ENCODE assay signal across 9 cellular contexts in the genomic region with DNA sequence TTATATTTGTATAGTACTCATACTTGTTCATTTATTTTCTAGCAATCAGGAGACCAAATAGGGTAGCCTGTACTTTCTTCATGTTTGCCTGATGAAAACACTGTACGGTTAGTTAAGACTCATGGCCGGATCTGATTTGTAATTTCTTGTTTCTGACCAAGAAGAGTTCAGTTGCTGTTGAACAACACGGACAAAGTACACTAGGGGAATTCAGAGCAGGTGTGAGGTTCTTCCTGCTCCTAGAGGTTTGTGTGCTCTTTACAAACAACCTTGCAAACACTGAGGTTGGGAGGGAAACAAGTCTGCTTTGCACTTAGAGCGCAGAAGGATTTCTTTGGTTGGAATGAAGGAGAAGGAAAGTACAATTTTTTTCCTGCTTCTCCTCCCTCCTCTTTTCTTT.
DNase-seq lines count a peak whose midpoint lies in the region; ATAC-seq and TF ChIP-seq lines count a peak whose summit lies in the region.
"Had no signal": no experiment of that assay in that cellular context is flagged by ENCODE, and none has a peak within 500 bp of the region (broad histone marks: within the 10 kb centered on the region; RNA-seq: fewer than 3 reads in every experiment).

No MANE protein-coding gene starts in this region.

- no peak for TF ChIP-seq POLR2A in ovary (IDR thresholded peaks at IDR 0.05)

- ATAC-seq in GM18520 (IDR thresholded peaks at IDR 0.05; ENCODE audit: unreplicated experiment), result peak; percentile 18

- TF ChIP-seq CTCF in HFFc6 (IDR thresholded peaks at IDR 0.05), result no peak
- no peak for TF ChIP-seq CTCF in LNCaP clone FGC (IDR thresholded peaks at IDR 0.05; ENCODE audit: control insufficient read depth, extremely low read depth, insufficient read depth)
- TF ChIP-seq CTCF in nephron progenitor cell (IDR thresholded peaks at IDR 0.05), result no peak
- no peak for TF ChIP-seq CTCF in ovary (IDR thresholded peaks at IDR 0.05)

- H3K36me3 Mint-ChIP-seq in HFFc6 (ENCODE audit: low read depth) (peaks cover 28% of the 10 kb centered on the region), nephron progenitor cell (ENCODE audit: low read depth) (peaks cover 7% of the 10 kb centered on the region)
- H3K36me3 Mint-ChIP-seq: naive thymus-derived CD4-positive, alpha-beta T cell had no signal

- H3K4me1 Mint-ChIP-seq in HFFc6 (ENCODE audit: low read depth) (peaks cover 100% of the 10 kb centered on the region), nephron progenitor cell (peaks cover 54% of the 10 kb centered on the region)

- H3K9me3 ChIP-seq in ovary, result no peaks in the 10 kb centered on the region

- DNase-seq in HFFc6, result no peak
- DNase-seq in LNCaP clone FGC (ENCODE audit: low read depth), result peak; percentile 77
- DNase-seq in nephron progenitor cell, result no peak
- no peak for DNase-seq in COR-L47 (lab: John Stamatoyannopoulos, UW)
- DNase-seq in SIG-M5 treated with dmso at 0.1 percent for 504 hours (lab: John Stamatoyannopoulos, UW; ENCODE audit: unreplicated experiment), result no peak
- DNase-seq in NCI-H748 treated with DMSO at 0.1 percent for 48 hours (lab: John Stamatoyannopoulos, UW), result no peak
- no peak for DNase-seq in ovary
- DNase-seq: naive thymus-derived CD4-positive, alpha-beta T cell had no signal

- H3K36me3 ChIP-seq in ovary, result no peaks in the 10 kb centered on the region

- 36 to 52% (median 36%) methylated on average over 4 of the region's 4 CpGs for WGBS in ovary, 3 donors

- no peak for TF ChIP-seq EP300 in ovary (IDR thresholded peaks at IDR 0.05)

- no peaks in the 10 kb centered on the region for H3K27me3 ChIP-seq in ovary

- intact Hi-C loops in ovary (cut with DNase I), result loop anchor here in 3 of 4 donors (5.0 to 10.0 kb wide), 2 partner anchors 68 to 1434 kb away; partner anchors contain the start of gene TRIO (in 2 of the 3)

- H3K4me3 Mint-ChIP-seq in HFFc6, result peak overlapping the region; percentile 14; the same call in 1 of the 2 replicates
- H3K4me3 Mint-ChIP-seq in nephron progenitor cell, result no peak overlapping the region

- no peak overlapping the region for H3K27ac ChIP-seq in ovary

- H3K27me3 Mint-ChIP-seq in HFFc6 (ENCODE audit: insufficient read depth) (peaks cover 11% of the 10 kb centered on the region), nephron progenitor cell (ENCODE audit: low read depth, poor library complexity) (no peaks in the 10 kb centered on the region)

- H3K4me3 ChIP-seq in LNCaP clone FGC (ENCODE audit: low read depth, low read length) (no peak overlapping the region), ovary (no peak overlapping the region)

- H3K27ac Mint-ChIP-seq in HFFc6, result peak overlapping the region; percentile 64
- H3K27ac Mint-ChIP-seq in nephron progenitor cell, result peak overlapping the region; percentile 70

- H3K4me1 ChIP-seq in ovary (ENCODE audit: insufficient read depth), result peaks cover 19% of the 10 kb centered on the region

- H3K9me3 Mint-ChIP-seq in HFFc6, result no peaks in the 10 kb centered on the region; the same call in 1 of the 2 replicates
- no peaks in the 10 kb centered on the region for H3K9me3 Mint-ChIP-seq in nephron progenitor cell
- H3K9me3 Mint-ChIP-seq: naive thymus-derived CD4-positive, alpha-beta T cell had no signal
